Comparison of ENCODE assay signal across 9 cellular contexts in genomic region chr11:14380125-14380936, GRCh38. TPM values are rescaled to one million over a fixed set of nuclear protein-coding genes. Genes with fewer than 3 reads are reported as not detected.
DNase-seq lines count a peak whose midpoint lies in the region; ATAC-seq and TF ChIP-seq lines count a peak whose summit lies in the region.
"Had no signal": no experiment of that assay in that cellular context is flagged by ENCODE, and none has a peak within 500 bp of the region (broad histone marks: within the 10 kb centered on the region; RNA-seq: fewer than 3 reads in every experiment).

No MANE protein-coding gene starts in this region.

- H3K36me3 ChIP-seq in body of pancreas (replicated peaks in 1 of 2; ENCODE audit: insufficient read depth in 1 of 2, low read depth in 2 of 2) (no peaks in the 10 kb centered on the region), mesendoderm (ENCODE audit: control insufficient read depth, insufficient read depth, low read length) (no peaks in the 10 kb centered on the region), upper lobe of left lung (no peaks in the 10 kb centered on the region)

- no peak overlapping the region for H2BK120ac ChIP-seq in mesendoderm (ENCODE audit: low read depth, low read length)

- no peak overlapping the region for H2BK15ac ChIP-seq in mesendoderm (replicated peaks; ENCODE audit: low read depth)

- no peak overlapping the region for H3K4me3 ChIP-seq in body of pancreas
- H3K4me3 ChIP-seq in mesendoderm (ENCODE audit: low read length): no peak overlapping the region
- peak overlapping the region in 3 of 4 donors; percentile 48 to 61 (median 55) for H3K4me3 ChIP-seq in upper lobe of left lung

- H3K9me3 ChIP-seq in body of pancreas (no peaks in the 10 kb centered on the region), upper lobe of left lung (no peaks in the 10 kb centered on the region)

- H3K4me1 ChIP-seq in body of pancreas (peaks cover 16% of the 10 kb centered on the region), mesendoderm (ENCODE audit: control insufficient read depth, low read depth, low read length) (no peaks in the 10 kb centered on the region), upper lobe of left lung (peaks cover 0 to 14% (median 11%) of the 10 kb centered on the region in 4 donors)

- H3K27ac ChIP-seq in body of pancreas: peak overlapping the region in 3 of 4 donors; percentile 84 to 88 (median 87)
- H3K27ac ChIP-seq in mesendoderm (ENCODE audit: low read depth, low read length): no peak overlapping the region
- peak overlapping the region in 3 of 4 donors; percentile 69 to 82 (median 72) for H3K27ac ChIP-seq in upper lobe of left lung

- CTCF ChIA-PET in activated naive CD4-positive, alpha-beta T cell treated with anti-CD3 and anti-CD28 coated beads for 36 hours (lab: Charles Lee): interaction anchor here (0.9 kb wide), 2 partner anchors 76 kb away, joined by 3 to 4 read pairs; no protein-coding TSS in a partner anchor
- CTCF ChIA-PET in GM10248 (lab: Yijun Ruan, JAX): interaction anchor here (1.0 to 1.6 kb wide), 7 partner anchors 8 to 527 kb away, joined by 3 to 7 read pairs (median 3); no protein-coding TSS in a partner anchor

- DNase-seq in activated naive CD4-positive, alpha-beta T cell treated with anti-CD3 and anti-CD28 coated beads for 36 hours: no peak
- no peak for DNase-seq in activated naive CD4-positive, alpha-beta T cell (lab: John Stamatoyannopoulos, UW)
- DNase-seq in body of pancreas: no peak
- DNase-seq in mesendoderm: no peak
- DNase-seq in upper lobe of left lung: no peak
- no peak for DNase-seq in putamen (ENCODE audit: low spot score)
- no peak for DNase-seq in GM10248 (ENCODE audit: extremely low spot score)
- DNase-seq: NK-92 treated with Interleukin-12 subunit alpha and Interleukin-12 subunit beta, amount 100 ng/mL, for 24 hours had no signal

- no peak overlapping the region for H4K5ac ChIP-seq in mesendoderm (ENCODE audit: low read length)

- TF ChIP-seq CTCF in body of pancreas (IDR thresholded peaks at IDR 0.05) (no peak), upper lobe of left lung (IDR thresholded peaks at IDR 0.05) (no peak), GM10248 (IDR thresholded peaks at IDR 0.05; ENCODE audit: control extremely low read depth, extremely low read depth, low read depth, missing control alignments) (no peak)

- H3K79me2 ChIP-seq in mesendoderm (ENCODE audit: control insufficient read depth, insufficient read depth, low read length): no peaks in the 10 kb centered on the region

- H3K27me3 ChIP-seq in body of pancreas: no peaks in the 10 kb centered on the region
- H3K27me3 ChIP-seq in mesendoderm (ENCODE audit: insufficient read depth, low read length, poor library complexity): no peaks in the 10 kb centered on the region
- no peaks in the 10 kb centered on the region for H3K27me3 ChIP-seq in upper lobe of left lung

- intact Hi-C loops in activated naive CD4-positive, alpha-beta T cell treated with anti-CD3 and anti-CD28 coated beads for 36 hours (cut with micrococcal nuclease): no loop called here
- intact Hi-C loops in body of pancreas (cut with DNase I): no loop called here

- H2AK5ac ChIP-seq in mesendoderm (ENCODE audit: low read length): no peak overlapping the region

- H3K23ac ChIP-seq in mesendoderm (ENCODE audit: low read length): no peak overlapping the region

- H3K9ac ChIP-seq in mesendoderm (ENCODE audit: low read length): peak overlapping the region; percentile 72

- POLR2A ChIA-PET in GM10248 (lab: Yijun Ruan, JAX): no interaction called here

- TF ChIP-seq EP300 in upper lobe of left lung (IDR thresholded peaks at IDR 0.05): no peak

- H3K4me2 ChIP-seq in mesendoderm (ENCODE audit: low read length): peak overlapping the region; percentile 94

- no peaks in the 10 kb centered on the region for H3K79me1 ChIP-seq in mesendoderm (ENCODE audit: low read length)

- H4K8ac ChIP-seq in mesendoderm (ENCODE audit: low read depth, low read length): no peak overlapping the region

- no peak overlapping the region for H2BK5ac ChIP-seq in mesendoderm (ENCODE audit: low read length)

- WGBS in body of pancreas, 2 donors: 64% methylated on average over 14 of the region's 14 CpGs
- no CpG with 5 or more reads among the region's 14 CpGs for WGBS in mesendoderm (ENCODE audit: extremely low coverage, insufficient coverage, low lambda C conversion rate)
- 74 to 79% methylated on average over 14 of the region's 14 CpGs for WGBS in upper lobe of left lung, 2 donors

- H3K56ac ChIP-seq in mesendoderm (ENCODE audit: low read length): peak overlapping the region; percentile 92

- peak overlapping the region; percentile 71 for H3K4me3 Mint-ChIP-seq in activated naive CD4-positive, alpha-beta T cell treated with anti-CD3 and anti-CD28 coated beads for 36 hours

- H3K4ac ChIP-seq in mesendoderm (ENCODE audit: low read depth, low read length): no peak overlapping the region

- H3K4me1 Mint-ChIP-seq in activated naive CD4-positive, alpha-beta T cell treated with anti-CD3 and anti-CD28 coated beads for 36 hours (ENCODE audit: low read depth): peaks cover 12% of the 10 kb centered on the region

- no peaks in the 10 kb centered on the region for H3K9me3 Mint-ChIP-seq in activated naive CD4-positive, alpha-beta T cell treated with anti-CD3 and anti-CD28 coated beads for 36 hours

- H3K27ac Mint-ChIP-seq in activated naive CD4-positive, alpha-beta T cell treated with anti-CD3 and anti-CD28 coated beads for 36 hours: no peak overlapping the region

- peaks cover 19% of the 10 kb centered on the region for H3K27me3 Mint-ChIP-seq in activated naive CD4-positive, alpha-beta T cell treated with anti-CD3 and anti-CD28 coated beads for 36 hours (ENCODE audit: low read depth)

- ATAC-seq in body of pancreas: no peak
- ATAC-seq in upper lobe of left lung (ENCODE audit: low FRiP score in 2 of 2): no peak
- no peak for ATAC-seq in HG02852 (IDR thresholded peaks at IDR 0.05; ENCODE audit: unreplicated experiment)

- H3K36me3 Mint-ChIP-seq in activated naive CD4-positive, alpha-beta T cell treated with anti-CD3 and anti-CD28 coated beads for 36 hours (ENCODE audit: low read depth): no peaks in the 10 kb centered on the region

- TF ChIP-seq POLR2A in body of pancreas (IDR thresholded peaks at IDR 0.05) (no peak), upper lobe of left lung (IDR thresholded peaks at IDR 0.05) (no peak)

- no peak overlapping the region for H3K18ac ChIP-seq in mesendoderm (ENCODE audit: low read length)

RNA-seq across cellular contexts. Expression of gene RRAS2, which starts 21.3 kb away (rescaled TPM):
- total RNA-seq in activated naive CD4-positive, alpha-beta T cell treated with anti-CD3 and anti-CD28 coated beads for 36 hours: 10 to 100 TPM; 36.6 to 36.8 TPM
- total RNA-seq in body of pancreas: 10 to 100 TPM; 15.8 to 27.5 TPM
- 180 TPM for polyA plus RNA-seq in mesendoderm (2013, experiment 1 of 2)
- 184 TPM for polyA plus RNA-seq in mesendoderm (2013, experiment 2 of 2)
- 10 to 100 TPM; 23.0 to 70.4 (median 40.2) TPM for total RNA-seq in upper lobe of left lung

Comparison
In these comparisons a context has a peak if more than half of its experiments do, and no peak if none do; other contexts are left out.
1. H3K4me3 ChIP-seq: peak in upper lobe of left lung (3 of 4); none in body of pancreas (0 of 2) and mesendoderm (single experiment).